19 cellular contexts compared by ENCODE assay signal in genomic region chr13:35598790-35599369, GRCh38.
DNase-seq lines count a peak whose midpoint lies in the region; ATAC-seq and TF ChIP-seq lines count a peak whose summit lies in the region.
"Had no signal": no experiment of that assay in that cellular context is flagged by ENCODE, and none has a peak within 500 bp of the region (broad histone marks: within the 10 kb centered on the region; RNA-seq: fewer than 3 reads in every experiment).

No MANE protein-coding gene starts in this region.

- H3K4me3 ChIP-seq in HUES48 (ENCODE audit: low read depth, low read length), result no peak overlapping the region
- H3K4me3 ChIP-seq in breast epithelium, result no peak overlapping the region
- H3K4me3 ChIP-seq in right cardiac atrium (ENCODE audit: low read length), result no peak overlapping the region
- H3K4me3 ChIP-seq in sigmoid colon, result no peak overlapping the region
- no peak overlapping the region for H3K4me3 ChIP-seq in Karpas-422 (ENCODE audit: low read length)
- H3K4me3 ChIP-seq: mucosa of descending colon had no signal

- H2AFZ ChIP-seq in Karpas-422 (ENCODE audit: low read length), result no peak overlapping the region

- no peak for TF ChIP-seq EP300 in sigmoid colon (IDR thresholded peaks at IDR 0.05)

- ATAC-seq in right cardiac atrium, result peak; percentile 53 to 69
- no peak for ATAC-seq in HG02610 (IDR thresholded peaks at IDR 0.05; ENCODE audit: unreplicated experiment)
- ATAC-seq: activated CD8-positive, alpha-beta T cell treated with anti-CD3 and anti-CD28 coated beads, Interleukin-2, amount 10 ng/mL, durations not matched to agents 7 days and 5 days; activated T-cell treated with anti-CD3 and anti-CD28 coated beads, Interleukin-2, amount 50 U/mL, for 4 hours; CD8-positive, alpha-beta T cell; mucosa of descending colon had no signal

- no peaks in the 10 kb centered on the region for H3K27me3 ChIP-seq in HUES48 (ENCODE audit: control insufficient read depth, insufficient read depth, low read length)
- no peaks in the 10 kb centered on the region for H3K27me3 ChIP-seq in breast epithelium
- no peaks in the 10 kb centered on the region for H3K27me3 ChIP-seq in right cardiac atrium (ENCODE audit: control insufficient read depth, insufficient read depth)
- no peaks in the 10 kb centered on the region for H3K27me3 ChIP-seq in sigmoid colon
- no peaks in the 10 kb centered on the region for H3K27me3 ChIP-seq in Karpas-422 (ENCODE audit: low read length)

- TF ChIP-seq POLR2A in breast epithelium (IDR thresholded peaks at IDR 0.05), result no peak
- TF ChIP-seq POLR2A in sigmoid colon (IDR thresholded peaks at IDR 0.05), result no peak

- H3K9ac ChIP-seq in HUES48 (ENCODE audit: low read depth, low read length), result no peak overlapping the region
- H3K9ac ChIP-seq in Karpas-422 (ENCODE audit: low read length), result no peak overlapping the region

- H3K36me3 ChIP-seq in HUES48 (ENCODE audit: control insufficient read depth, insufficient read depth, low read length) (no peaks in the 10 kb centered on the region), breast epithelium (no peaks in the 10 kb centered on the region), sigmoid colon (peaks cover 0 to 3% (median 0%) of the 10 kb centered on the region in 4 donors), Karpas-422 (ENCODE audit: insufficient read depth, low read length) (no peaks in the 10 kb centered on the region)

- H3K4me1 ChIP-seq in HUES48 (ENCODE audit: control insufficient read depth, insufficient read depth, low read length) (peaks cover 15% of the 10 kb centered on the region; the same call in 1 of the 2 replicates), breast epithelium (no peaks in the 10 kb centered on the region), right cardiac atrium (ENCODE audit: control insufficient read depth, insufficient read depth, low read length) (peaks cover 6% of the 10 kb centered on the region), sigmoid colon (peaks cover 0 to 21% (median 18%) of the 10 kb centered on the region in 4 donors), Karpas-422 (ENCODE audit: low read length) (no peaks in the 10 kb centered on the region)

- intact Hi-C loops in breast epithelium (cut with DNase I; ENCODE audit: low total_unique reads) (no loop called here), right cardiac atrium (cut with DNase I) (no loop called here), sigmoid colon (cut with DNase I) (no loop called here)

- no peaks in the 10 kb centered on the region for H4K20me1 ChIP-seq in Karpas-422 (ENCODE audit: insufficient read depth, low read depth, low read length)

- peak overlapping the region; percentile 57 for H3K27ac ChIP-seq in HUES48 (ENCODE audit: low read depth, low read length)
- H3K27ac ChIP-seq in breast epithelium, result peak overlapping the region; percentile 3 to 49
- peak overlapping the region; percentile 56 for H3K27ac ChIP-seq in right cardiac atrium (ENCODE audit: low read length)
- H3K27ac ChIP-seq in sigmoid colon, result peak overlapping the region; percentile 10 to 59 (median 39)
- H3K27ac ChIP-seq in Karpas-422 (ENCODE audit: low read length), result no peak overlapping the region

- in situ Hi-C loops in G401 (cut with HindIII; ENCODE audit: low sequenced_read_pairs), result no loop called here

- H3K9me3 ChIP-seq in HUES48 (ENCODE audit: control insufficient read depth, insufficient read depth, low read length) (no peaks in the 10 kb centered on the region), breast epithelium (no peaks in the 10 kb centered on the region), right cardiac atrium (ENCODE audit: control insufficient read depth, low read length) (no peaks in the 10 kb centered on the region), sigmoid colon (no peaks in the 10 kb centered on the region), Karpas-422 (ENCODE audit: low read length) (no peaks in the 10 kb centered on the region)
- H3K9me3 ChIP-seq: mucosa of descending colon had no signal

- no peaks in the 10 kb centered on the region for H3K79me2 ChIP-seq in Karpas-422 (ENCODE audit: low read length)

- DNase-seq in breast epithelium (ENCODE audit: low spot score in 2 of 2) (no peak), right cardiac atrium (peak in 1 of 3 donors; percentile 53), sigmoid colon (no peak), Karpas-422 (no peak), G401 (ENCODE audit: low spot score) (no peak), globus pallidus (ENCODE audit: low spot score) (no peak)
- DNase-seq: activated CD8-positive, alpha-beta T cell treated with anti-CD3 and anti-CD28 coated beads, Interleukin-2, amount 10 ng/mL, durations not matched to agents 7 days and 5 days; activated naive CD4-positive, alpha-beta T cell treated with anti-CD3 and anti-CD28 coated beads, Interleukin-2, amount 10 ng/mL, durations not matched to agents 7 days and 5 days; activated T-cell treated with anti-CD3 and anti-CD28 coated beads, Interleukin-2, amount 50 U/mL, for 4 hours; CD8-positive, alpha-beta T cell; DMS79 treated with DMSO at 0.1 percent for 48 hours; GOT3; mucosa of descending colon; NCI-H187 treated with DMSO at 0.1 percent for 48 hours; NCI-H446; stimulated activated CD4-positive, alpha-beta T cell treated with anti-CD3 and anti-CD28 coated beads, Interleukin-2, amount 100 ng/mL, for 48 hours; T-helper 1 cell had no signal

- no peak for TF ChIP-seq CTCF in breast epithelium (IDR thresholded peaks at IDR 0.05)
- TF ChIP-seq CTCF in sigmoid colon (IDR thresholded peaks at IDR 0.05), result no peak

- H3K4me2 ChIP-seq in Karpas-422 (ENCODE audit: low read depth, low read length, poor library complexity, severe bottlenecking), result no peak overlapping the region

- no peaks in the 10 kb centered on the region for H3K9me2 ChIP-seq in Karpas-422 (replicated peaks; ENCODE audit: insufficient read depth, low read length)

- WGBS in right cardiac atrium, result 62% methylated on average over 4 of the region's 4 CpGs
- WGBS in sigmoid colon, 2 donors, result 60 to 81% methylated on average over 4 of the region's 4 CpGs
